Comparison of ENCODE assay signal across 14 cellular contexts in genomic region chr4:56475917-56476316, GRCh38.
A peak's percentile ranks its signal among the peaks of the same experiment; 100 is the strongest.
DNase-seq lines count a peak whose midpoint lies in the region; ATAC-seq and TF ChIP-seq lines count a peak whose summit lies in the region.
"Had no signal": no experiment of that assay in that cellular context is flagged by ENCODE, and none has a peak within 500 bp of the region (broad histone marks: within the 10 kb centered on the region; RNA-seq: fewer than 3 reads in every experiment).

No MANE protein-coding gene starts in this region.

- no peaks in the 10 kb centered on the region for H3K9me3 ChIP-seq in OCI-LY3 (ENCODE audit: insufficient read depth, low read length)
- H3K9me3 ChIP-seq: BE2C, right lobe of liver had no signal

- no peak for DNase-seq in activated CD4-positive, CD25-positive, alpha-beta regulatory T cell treated with anti-CD3 and anti-CD28 coated beads, Interleukin-2, amount 50 U/mL, for 72 hours
- DNase-seq in DMS53 treated with DMSO at 0.1 percent for 48 hours (lab: John Stamatoyannopoulos, UW; ENCODE audit: unreplicated experiment) (no peak), NCI-H1417 treated with DMSO at 0.1 percent for 48 hours (lab: John Stamatoyannopoulos, UW) (no peak)
- DNase-seq: activated CD4-positive, alpha-beta T cell treated with anti-CD3 and anti-CD28 coated beads for 36 hours; activated effector memory CD4-positive, alpha-beta T cell treated with Interleukin-2 at 50 U/mL for 16 hours; BE2C; islet precursor cell; NCI-H2081 treated with DMSO at 0.1 percent for 48 hours; right lobe of liver had no signal

- no peak overlapping the region for H3K9ac ChIP-seq in OCI-LY3 (ENCODE audit: low read length)

- H4K20me1 ChIP-seq in OCI-LY3 (ENCODE audit: insufficient read depth, low read length) = no peaks in the 10 kb centered on the region

- no peak for TF ChIP-seq CTCF in OCI-LY3 (IDR thresholded peaks at IDR 0.05; ENCODE audit: low read depth, low read length)

- peaks cover 60% of the 10 kb centered on the region for H3K36me3 ChIP-seq in OCI-LY3 (replicated peaks; ENCODE audit: low read depth, low read length)

- H3K27me3 ChIP-seq in OCI-LY3 (ENCODE audit: low read depth, low read length) = no peaks in the 10 kb centered on the region
- H3K27me3 ChIP-seq: BE2C, right lobe of liver had no signal

- peaks cover 7% of the 10 kb centered on the region; the same call in 1 of the 2 replicates for H3K4me1 ChIP-seq in OCI-LY3 (ENCODE audit: low read length)
- H3K4me1 ChIP-seq: BE2C, right lobe of liver had no signal

- no peak overlapping the region for H2AFZ ChIP-seq in OCI-LY3 (ENCODE audit: low read depth, low read length)

- no peak overlapping the region for H3K4me3 ChIP-seq in OCI-LY3 (ENCODE audit: low read length)
- H3K4me3 ChIP-seq: right lobe of liver had no signal

- peak overlapping the region; percentile 2; the same call in 1 of the 2 replicates for H3K4me2 ChIP-seq in OCI-LY3 (ENCODE audit: low read length)

- peaks cover 7% of the 10 kb centered on the region for H3K79me2 ChIP-seq in OCI-LY3 (ENCODE audit: low read length)

- H3K27ac ChIP-seq in OCI-LY3 (ENCODE audit: low read length) = peak overlapping the region; percentile 1; the same call in 1 of the 2 replicates
- H3K27ac ChIP-seq: right lobe of liver had no signal

- ATAC-seq in GM18861 (IDR thresholded peaks at IDR 0.05; ENCODE audit: unreplicated experiment) (peak; percentile 73), GM21390 (IDR thresholded peaks at IDR 0.05; ENCODE audit: unreplicated experiment) (peak; percentile 94), HG03025 (IDR thresholded peaks at IDR 0.05; ENCODE audit: low FRiP score, unreplicated experiment) (peak; percentile 90), GM19452 (IDR thresholded peaks at IDR 0.05; ENCODE audit: unreplicated experiment) (no peak)
- ATAC-seq: activated CD4-positive, alpha-beta T cell treated with anti-CD3 and anti-CD28 coated beads for 36 hours; right lobe of liver had no signal
